In the genomic region with DNA sequence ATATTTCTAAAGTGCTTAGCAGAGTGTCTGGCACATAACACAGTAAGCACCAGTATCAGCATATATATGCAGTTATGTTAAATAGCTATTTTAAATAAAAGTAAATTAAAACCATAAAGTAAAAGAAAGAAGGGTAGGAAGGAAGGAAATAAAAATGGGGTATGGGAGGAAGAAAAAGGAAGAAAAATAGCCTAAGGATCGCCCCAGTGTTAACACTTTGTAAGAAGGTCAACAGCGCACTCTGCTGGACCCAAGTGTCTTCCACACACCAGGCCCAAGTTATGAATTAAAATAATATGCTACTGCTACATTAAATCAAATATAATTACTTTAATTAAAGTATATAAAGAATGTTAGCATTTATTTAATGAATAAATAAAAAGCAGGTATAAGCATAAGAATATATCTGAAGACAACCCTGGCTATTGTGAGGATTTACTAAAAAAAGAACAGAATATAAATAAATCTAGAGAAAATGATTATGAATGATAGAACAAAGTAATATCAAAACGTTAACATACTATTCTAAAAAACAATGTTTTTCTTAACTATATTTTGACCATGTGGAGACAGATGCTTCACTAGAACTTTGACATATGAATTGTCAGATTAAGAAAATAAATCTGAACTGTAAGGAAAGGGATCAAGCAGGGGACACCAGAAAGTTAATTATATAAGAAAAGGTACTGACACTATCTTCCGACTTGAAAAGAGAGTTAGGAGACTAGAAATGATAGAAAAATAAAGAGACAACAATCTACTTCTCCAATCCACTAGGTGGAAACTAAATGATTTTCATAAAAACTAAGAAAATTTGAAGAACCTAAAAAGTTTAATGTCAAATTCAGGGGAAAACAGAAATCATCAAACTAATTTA, we compare ENCODE assay signal across 8 cellular contexts. TPM values are rescaled to one million over a fixed set of nuclear protein-coding genes. Genes with fewer than 3 reads are reported as not detected.
DNase-seq lines count a peak whose midpoint lies in the region; ATAC-seq and TF ChIP-seq lines count a peak whose summit lies in the region.

No MANE protein-coding gene starts in this region.

- no peaks in the 10 kb centered on the region for H3K9me2 ChIP-seq in OCI-LY7 (ENCODE audit: insufficient read depth, low read length)

- POLR2A ChIA-PET in OCI-LY7 (lab: Charles Lee) = interaction anchor here (1.4 kb wide), 1 partner anchor 26 kb away, joined by 10 read pairs; a partner anchor contains a TSS

- no peak overlapping the region for H3K4me3 Mint-ChIP-seq in activated T-helper 17 cell treated with anti-CD3 and anti-CD28 coated beads, Interleukin-2, amount 50 U/mL, for 72 hours

- peaks cover 73% of the 10 kb centered on the region for H3K36me3 ChIP-seq in OCI-LY7 (ENCODE audit: insufficient read depth, low read length)

- no peaks in the 10 kb centered on the region for H3K9me3 ChIP-seq in OCI-LY7 (ENCODE audit: low read length)

- no peaks in the 10 kb centered on the region for H3K36me3 Mint-ChIP-seq in activated T-helper 17 cell treated with anti-CD3 and anti-CD28 coated beads, Interleukin-2, amount 50 U/mL, for 72 hours (ENCODE audit: low read depth)

- ATAC-seq in activated T-helper 17 cell treated with anti-CD3 and anti-CD28 coated beads, Interleukin-2, amount 50 U/mL, for 72 hours (replicated peaks) = peak; percentile 37
- no peak for ATAC-seq in GM21526 (IDR thresholded peaks at IDR 0.05; ENCODE audit: low FRiP score, unreplicated experiment)
- ATAC-seq in HG02938 (IDR thresholded peaks at IDR 0.05; ENCODE audit: unreplicated experiment) = no peak

- peak; percentile 36 for DNase-seq in DMS114 treated with DMSO at 0.1 percent for 48 hours (lab: John Stamatoyannopoulos, UW; ENCODE audit: unreplicated experiment)
- peak; percentile 85 for DNase-seq in HT-29 (ENCODE audit: low spot score)
- DNase-seq in OCI-LY7 (ENCODE audit: low spot score) = peak; percentile 76
- peak; percentile 23 for DNase-seq in globus pallidus (ENCODE audit: low spot score)
- DNase-seq in pulmonary artery endothelial cell (ENCODE audit: low read depth, low spot score) = peak; percentile 26

- peak; percentile 94 for TF ChIP-seq CTCF in OCI-LY7 (conservative IDR thresholded peaks at IDR 0.05; ENCODE audit: low read length)

- H3K4me1 Mint-ChIP-seq in activated T-helper 17 cell treated with anti-CD3 and anti-CD28 coated beads, Interleukin-2, amount 50 U/mL, for 72 hours = no peaks in the 10 kb centered on the region

- no peaks in the 10 kb centered on the region for H3K9me3 Mint-ChIP-seq in activated T-helper 17 cell treated with anti-CD3 and anti-CD28 coated beads, Interleukin-2, amount 50 U/mL, for 72 hours

- intact Hi-C loops in OCI-LY7 (cut with micrococcal nuclease; ENCODE audit: unreplicated experiment) = loop anchor here (1.0 kb wide), 2 partner anchors 201 to 420 kb away; no protein-coding TSS in a partner anchor

- CTCF ChIA-PET in OCI-LY7 (lab: Charles Lee; ENCODE audit: unreplicated experiment) = no interaction called here

- no peak overlapping the region for H2AFZ ChIP-seq in OCI-LY7 (ENCODE audit: low read length)

- H3K27ac ChIP-seq in OCI-LY7 (ENCODE audit: low read depth, low read length, poor library complexity, severe bottlenecking) = no peak overlapping the region

- no peak overlapping the region for H3K4me3 ChIP-seq in OCI-LY7 (ENCODE audit: low read depth, low read length, poor library complexity, severe bottlenecking)

- no peak overlapping the region for H3K27ac Mint-ChIP-seq in activated T-helper 17 cell treated with anti-CD3 and anti-CD28 coated beads, Interleukin-2, amount 50 U/mL, for 72 hours

- BruUV-seq in OCI-LY7 (replicated peaks; lab: Mats Ljungman, UMichigan) = no TSS peak

- no peaks in the 10 kb centered on the region for H3K79me2 ChIP-seq in OCI-LY7 (ENCODE audit: insufficient read depth, low read depth, low read length)

- H3K4me1 ChIP-seq in OCI-LY7 (ENCODE audit: insufficient read depth, low read length, poor library complexity, severe bottlenecking) = no peaks in the 10 kb centered on the region

- H3K4me2 ChIP-seq in OCI-LY7 (ENCODE audit: low read length) = no peak overlapping the region

- no peaks in the 10 kb centered on the region for H3K27me3 Mint-ChIP-seq in activated T-helper 17 cell treated with anti-CD3 and anti-CD28 coated beads, Interleukin-2, amount 50 U/mL, for 72 hours

- no peaks in the 10 kb centered on the region for H4K20me1 ChIP-seq in OCI-LY7 (ENCODE audit: insufficient read depth, low read length)

RNA-seq across cellular contexts. Expression of a gene that starts 25.9 kb away (rescaled TPM):
- 4.1 and 4.8 TPM in 2 replicates for total RNA-seq in HT-29 (2014; rRNA removed; shearing (Covaris generic))
- 33.8 and 53.0 TPM in 2 replicates for total RNA-seq in OCI-LY7 (2014; rRNA removed; shearing (Covaris generic))
- 32.5 and 39.5 TPM in 2 replicates for total RNA-seq in OCI-LY7 (2022)
- total RNA-seq in activated T-helper 17 cell treated with anti-CD3 and anti-CD28 coated beads, Interleukin-2, amount 50 U/mL, for 72 hours = 10 to 100 TPM; 19.0 to 21.7 TPM
- total RNA-seq in pulmonary artery endothelial cell = 7.1 and 7.9 TPM in 2 replicates

Comparison
In these comparisons a context has a peak if more than half of its experiments do, and no peak if none do; other contexts are left out.
1. DNase-seq: peak in every context shown above with its lines; median percentile 85 in HT-29; 76 in OCI-LY7; 36 in DMS114 treated with DMSO at 0.1 percent for 48 hours; 26 in pulmonary artery endothelial cell; 23 in globus pallidus.